1 cellular context compared by ENCODE assay signal in the genomic region with DNA sequence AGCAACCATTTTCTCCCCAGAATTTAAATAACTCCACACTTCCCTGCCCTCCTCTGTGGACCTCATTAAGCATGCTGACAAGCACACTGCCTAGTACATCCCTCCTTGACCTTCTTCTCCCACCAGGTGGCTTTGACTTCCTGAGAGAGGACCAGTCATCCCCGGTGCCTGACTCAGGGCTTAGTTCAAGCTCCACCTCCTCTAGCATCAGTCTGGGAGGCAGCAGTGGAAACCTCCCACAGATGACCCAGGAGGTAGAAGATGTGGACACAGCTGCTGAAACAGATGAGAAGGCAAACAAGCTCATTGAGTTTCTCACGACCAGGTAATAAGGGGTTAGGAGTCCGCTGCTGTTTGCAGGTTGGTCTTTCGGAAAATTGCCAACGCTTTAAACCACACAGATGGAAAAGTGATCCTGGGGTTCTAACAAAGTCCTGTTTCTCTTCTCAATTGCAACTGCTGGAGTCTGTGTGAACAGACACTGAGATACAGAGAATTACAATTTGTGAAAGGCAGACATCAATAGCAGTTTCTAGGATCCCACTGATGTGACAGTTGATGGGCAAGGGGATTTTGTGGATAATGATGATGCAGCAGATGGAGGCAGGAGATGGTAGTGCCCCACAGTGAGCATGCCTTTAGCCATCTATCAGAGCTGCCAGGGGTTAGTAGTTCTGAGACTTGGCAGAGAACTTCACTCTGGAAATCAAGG.
TF ChIP-seq lines count a peak whose summit lies in the region.

No MANE protein-coding gene starts in this region.

TF ChIP-seq in HepG2, 621 proteins besides CTCF, POLR2A, EP300 and RAD21:
- TF ChIP-seq, protein P1, sequence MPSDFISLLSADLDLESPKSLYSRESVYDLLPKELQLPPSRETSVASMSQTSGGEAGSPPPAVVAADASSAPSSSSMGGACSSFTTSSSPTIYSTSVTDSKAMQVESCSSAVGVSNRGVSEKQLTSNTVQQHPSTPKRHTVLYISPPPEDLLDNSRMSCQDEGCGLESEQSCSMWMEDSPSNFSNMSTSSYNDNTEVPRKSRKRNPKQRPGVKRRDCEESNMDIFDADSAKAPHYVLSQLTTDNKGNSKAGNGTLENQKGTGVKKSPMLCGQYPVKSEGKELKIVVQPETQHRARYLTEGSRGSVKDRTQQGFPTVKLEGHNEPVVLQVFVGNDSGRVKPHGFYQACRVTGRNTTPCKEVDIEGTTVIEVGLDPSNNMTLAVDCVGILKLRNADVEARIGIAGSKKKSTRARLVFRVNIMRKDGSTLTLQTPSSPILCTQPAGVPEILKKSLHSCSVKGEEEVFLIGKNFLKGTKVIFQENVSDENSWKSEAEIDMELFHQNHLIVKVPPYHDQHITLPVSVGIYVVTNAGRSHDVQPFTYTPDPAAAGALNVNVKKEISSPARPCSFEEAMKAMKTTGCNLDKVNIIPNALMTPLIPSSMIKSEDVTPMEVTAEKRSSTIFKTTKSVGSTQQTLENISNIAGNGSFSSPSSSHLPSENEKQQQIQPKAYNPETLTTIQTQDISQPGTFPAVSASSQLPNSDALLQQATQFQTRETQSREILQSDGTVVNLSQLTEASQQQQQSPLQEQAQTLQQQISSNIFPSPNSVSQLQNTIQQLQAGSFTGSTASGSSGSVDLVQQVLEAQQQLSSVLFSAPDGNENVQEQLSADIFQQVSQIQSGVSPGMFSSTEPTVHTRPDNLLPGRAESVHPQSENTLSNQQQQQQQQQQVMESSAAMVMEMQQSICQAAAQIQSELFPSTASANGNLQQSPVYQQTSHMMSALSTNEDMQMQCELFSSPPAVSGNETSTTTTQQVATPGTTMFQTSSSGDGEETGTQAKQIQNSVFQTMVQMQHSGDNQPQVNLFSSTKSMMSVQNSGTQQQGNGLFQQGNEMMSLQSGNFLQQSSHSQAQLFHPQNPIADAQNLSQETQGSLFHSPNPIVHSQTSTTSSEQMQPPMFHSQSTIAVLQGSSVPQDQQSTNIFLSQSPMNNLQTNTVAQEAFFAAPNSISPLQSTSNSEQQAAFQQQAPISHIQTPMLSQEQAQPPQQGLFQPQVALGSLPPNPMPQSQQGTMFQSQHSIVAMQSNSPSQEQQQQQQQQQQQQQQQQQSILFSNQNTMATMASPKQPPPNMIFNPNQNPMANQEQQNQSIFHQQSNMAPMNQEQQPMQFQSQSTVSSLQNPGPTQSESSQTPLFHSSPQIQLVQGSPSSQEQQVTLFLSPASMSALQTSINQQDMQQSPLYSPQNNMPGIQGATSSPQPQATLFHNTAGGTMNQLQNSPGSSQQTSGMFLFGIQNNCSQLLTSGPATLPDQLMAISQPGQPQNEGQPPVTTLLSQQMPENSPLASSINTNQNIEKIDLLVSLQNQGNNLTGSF (CRISPR knock-in tag; IDR thresholded peaks at IDR 0.05): no peak
- TF ChIP-seq KLF16 (CRISPR knock-in tag; IDR thresholded peaks at IDR 0.05) (no peak), ZSCAN12 (CRISPR knock-in tag; IDR thresholded peaks at IDR 0.05) (no peak), SRY (CRISPR knock-in tag; IDR thresholded peaks at IDR 0.05) (no peak), SIN3B (IDR thresholded peaks at IDR 0.05; ENCODE audit: low read length) (no peak), ZNF678 (CRISPR knock-in tag; IDR thresholded peaks at IDR 0.05) (no peak), ZSCAN31 (CRISPR knock-in tag; IDR thresholded peaks at IDR 0.05; ENCODE audit: low read depth) (no peak), ZNF713 (CRISPR knock-in tag; IDR thresholded peaks at IDR 0.05) (no peak), RBFOX2 (IDR thresholded peaks at IDR 0.05; ENCODE audit: low read depth, low read length) (no peak), SNAI1 (CRISPR knock-in tag; IDR thresholded peaks at IDR 0.05; ENCODE audit: borderline replicate concordance) (no peak)
- TF ChIP-seq, protein P2, sequence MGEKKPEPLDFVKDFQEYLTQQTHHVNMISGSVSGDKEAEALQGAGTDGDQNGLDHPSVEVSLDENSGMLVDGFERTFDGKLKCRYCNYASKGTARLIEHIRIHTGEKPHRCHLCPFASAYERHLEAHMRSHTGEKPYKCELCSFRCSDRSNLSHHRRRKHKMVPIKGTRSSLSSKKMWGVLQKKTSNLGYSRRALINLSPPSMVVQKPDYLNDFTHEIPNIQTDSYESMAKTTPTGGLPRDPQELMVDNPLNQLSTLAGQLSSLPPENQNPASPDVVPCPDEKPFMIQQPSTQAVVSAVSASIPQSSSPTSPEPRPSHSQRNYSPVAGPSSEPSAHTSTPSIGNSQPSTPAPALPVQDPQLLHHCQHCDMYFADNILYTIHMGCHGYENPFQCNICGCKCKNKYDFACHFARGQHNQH (CRISPR knock-in tag; IDR thresholded peaks at IDR 0.05): no peak
- TF ChIP-seq, protein P3, sequence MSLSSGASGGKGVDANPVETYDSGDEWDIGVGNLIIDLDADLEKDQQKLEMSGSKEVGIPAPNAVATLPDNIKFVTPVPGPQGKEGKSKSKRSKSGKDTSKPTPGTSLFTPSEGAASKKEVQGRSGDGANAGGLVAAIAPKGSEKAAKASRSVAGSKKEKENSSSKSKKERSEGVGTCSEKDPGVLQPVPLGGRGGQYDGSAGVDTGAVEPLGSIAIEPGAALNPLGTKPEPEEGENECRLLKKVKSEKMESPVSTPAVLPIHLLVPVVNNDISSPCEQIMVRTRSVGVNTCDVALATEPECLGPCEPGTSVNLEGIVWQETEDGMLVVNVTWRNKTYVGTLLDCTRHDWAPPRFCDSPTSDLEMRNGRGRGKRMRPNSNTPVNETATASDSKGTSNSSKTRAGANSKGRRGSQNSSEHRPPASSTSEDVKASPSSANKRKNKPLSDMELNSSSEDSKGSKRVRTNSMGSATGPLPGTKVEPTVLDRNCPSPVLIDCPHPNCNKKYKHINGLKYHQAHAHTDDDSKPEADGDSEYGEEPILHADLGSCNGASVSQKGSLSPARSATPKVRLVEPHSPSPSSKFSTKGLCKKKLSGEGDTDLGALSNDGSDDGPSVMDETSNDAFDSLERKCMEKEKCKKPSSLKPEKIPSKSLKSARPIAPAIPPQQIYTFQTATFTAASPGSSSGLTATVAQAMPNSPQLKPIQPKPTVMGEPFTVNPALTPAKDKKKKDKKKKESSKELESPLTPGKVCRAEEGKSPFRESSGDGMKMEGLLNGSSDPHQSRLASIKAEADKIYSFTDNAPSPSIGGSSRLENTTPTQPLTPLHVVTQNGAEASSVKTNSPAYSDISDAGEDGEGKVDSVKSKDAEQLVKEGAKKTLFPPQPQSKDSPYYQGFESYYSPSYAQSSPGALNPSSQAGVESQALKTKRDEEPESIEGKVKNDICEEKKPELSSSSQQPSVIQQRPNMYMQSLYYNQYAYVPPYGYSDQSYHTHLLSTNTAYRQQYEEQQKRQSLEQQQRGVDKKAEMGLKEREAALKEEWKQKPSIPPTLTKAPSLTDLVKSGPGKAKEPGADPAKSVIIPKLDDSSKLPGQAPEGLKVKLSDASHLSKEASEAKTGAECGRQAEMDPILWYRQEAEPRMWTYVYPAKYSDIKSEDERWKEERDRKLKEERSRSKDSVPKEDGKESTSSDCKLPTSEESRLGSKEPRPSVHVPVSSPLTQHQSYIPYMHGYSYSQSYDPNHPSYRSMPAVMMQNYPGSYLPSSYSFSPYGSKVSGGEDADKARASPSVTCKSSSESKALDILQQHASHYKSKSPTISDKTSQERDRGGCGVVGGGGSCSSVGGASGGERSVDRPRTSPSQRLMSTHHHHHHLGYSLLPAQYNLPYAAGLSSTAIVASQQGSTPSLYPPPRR (CRISPR knock-in tag; IDR thresholded peaks at IDR 0.05; ENCODE audit: borderline replicate concordance): no peak
- TF ChIP-seq, protein P4, sequence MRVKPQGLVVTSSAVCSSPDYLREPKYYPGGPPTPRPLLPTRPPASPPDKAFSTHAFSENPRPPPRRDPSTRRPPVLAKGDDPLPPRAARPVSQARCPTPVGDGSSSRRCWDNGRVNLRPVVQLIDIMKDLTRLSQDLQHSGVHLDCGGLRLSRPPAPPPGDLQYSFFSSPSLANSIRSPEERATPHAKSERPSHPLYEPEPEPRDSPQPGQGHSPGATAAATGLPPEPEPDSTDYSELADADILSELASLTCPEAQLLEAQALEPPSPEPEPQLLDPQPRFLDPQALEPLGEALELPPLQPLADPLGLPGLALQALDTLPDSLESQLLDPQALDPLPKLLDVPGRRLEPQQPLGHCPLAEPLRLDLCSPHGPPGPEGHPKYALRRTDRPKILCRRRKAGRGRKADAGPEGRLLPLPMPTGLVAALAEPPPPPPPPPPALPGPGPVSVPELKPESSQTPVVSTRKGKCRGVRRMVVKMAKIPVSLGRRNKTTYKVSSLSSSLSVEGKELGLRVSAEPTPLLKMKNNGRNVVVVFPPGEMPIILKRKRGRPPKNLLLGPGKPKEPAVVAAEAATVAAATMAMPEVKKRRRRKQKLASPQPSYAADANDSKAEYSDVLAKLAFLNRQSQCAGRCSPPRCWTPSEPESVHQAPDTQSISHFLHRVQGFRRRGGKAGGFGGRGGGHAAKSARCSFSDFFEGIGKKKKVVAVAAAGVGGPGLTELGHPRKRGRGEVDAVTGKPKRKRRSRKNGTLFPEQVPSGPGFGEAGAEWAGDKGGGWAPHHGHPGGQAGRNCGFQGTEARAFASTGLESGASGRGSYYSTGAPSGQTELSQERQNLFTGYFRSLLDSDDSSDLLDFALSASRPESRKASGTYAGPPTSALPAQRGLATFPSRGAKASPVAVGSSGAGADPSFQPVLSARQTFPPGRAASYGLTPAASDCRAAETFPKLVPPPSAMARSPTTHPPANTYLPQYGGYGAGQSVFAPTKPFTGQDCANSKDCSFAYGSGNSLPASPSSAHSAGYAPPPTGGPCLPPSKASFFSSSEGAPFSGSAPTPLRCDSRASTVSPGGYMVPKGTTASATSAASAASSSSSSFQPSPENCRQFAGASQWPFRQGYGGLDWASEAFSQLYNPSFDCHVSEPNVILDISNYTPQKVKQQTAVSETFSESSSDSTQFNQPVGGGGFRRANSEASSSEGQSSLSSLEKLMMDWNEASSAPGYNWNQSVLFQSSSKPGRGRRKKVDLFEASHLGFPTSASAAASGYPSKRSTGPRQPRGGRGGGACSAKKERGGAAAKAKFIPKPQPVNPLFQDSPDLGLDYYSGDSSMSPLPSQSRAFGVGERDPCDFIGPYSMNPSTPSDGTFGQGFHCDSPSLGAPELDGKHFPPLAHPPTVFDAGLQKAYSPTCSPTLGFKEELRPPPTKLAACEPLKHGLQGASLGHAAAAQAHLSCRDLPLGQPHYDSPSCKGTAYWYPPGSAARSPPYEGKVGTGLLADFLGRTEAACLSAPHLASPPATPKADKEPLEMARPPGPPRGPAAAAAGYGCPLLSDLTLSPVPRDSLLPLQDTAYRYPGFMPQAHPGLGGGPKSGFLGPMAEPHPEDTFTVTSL (CRISPR knock-in tag; IDR thresholded peaks at IDR 0.05; ENCODE audit: borderline replicate concordance): no peak
